ENCODE assay signal across 2 cellular contexts in genomic region chr15:40472171-40472727, GRCh38.
TF ChIP-seq lines count a peak whose summit lies in the region.

No MANE protein-coding gene starts in this region.

TF ChIP-seq in SK-N-SH, 30 proteins besides CTCF, POLR2A, EP300 and RAD21 (continued from another document):
- TF ChIP-seq REST (IDR thresholded peaks at IDR 0.05; ENCODE audit: low read depth, low read length), result no peak
- TF ChIP-seq ELF1 (IDR thresholded peaks at IDR 0.05), result no peak
- no peak for TF ChIP-seq TAF1 (IDR thresholded peaks at IDR 0.05; ENCODE audit: borderline replicate concordance, low read depth, low read length)
- no peak for TF ChIP-seq YY1 (IDR thresholded peaks at IDR 0.05; ENCODE audit: low read depth)
- TF ChIP-seq MEF2A (IDR thresholded peaks at IDR 0.05; ENCODE audit: borderline replicate concordance, low read depth), result no peak
- TF ChIP-seq FOXM1 (IDR thresholded peaks at IDR 0.05; ENCODE audit: low read depth), result no peak
- no peak for TF ChIP-seq RFX5 (IDR thresholded peaks at IDR 0.05; ENCODE audit: low read length)
- no peak for TF ChIP-seq MXI1 (IDR thresholded peaks at IDR 0.05; ENCODE audit: low read depth, low read length)
- TF ChIP-seq IRF3 (IDR thresholded peaks at IDR 0.05; ENCODE audit: low read depth, low read length), result no peak
- TF ChIP-seq GABPA (IDR thresholded peaks at IDR 0.05; ENCODE audit: low read depth), result no peak
- TF ChIP-seq MAX (IDR thresholded peaks at IDR 0.05; ENCODE audit: low read depth), result no peak
- TF ChIP-seq RXRA (IDR thresholded peaks at IDR 0.05; ENCODE audit: borderline replicate concordance, low read depth), result no peak
- TF ChIP-seq USF2 (IDR thresholded peaks at IDR 0.05; ENCODE audit: borderline replicate concordance, low read depth, low read length), result no peak

TF ChIP-seq in SK-N-SH treated with all-trans-retinoic acid at 6 μM for 48 hours, 23 proteins besides CTCF, POLR2A, EP300 and RAD21 (continued from another document):
- TF ChIP-seq PATZ1 (CRISPR knock-in tag; IDR thresholded peaks at IDR 0.05; ENCODE audit: borderline replicate concordance) (no peak), CREB5 (CRISPR knock-in tag; IDR thresholded peaks at IDR 0.05; ENCODE audit: low read depth) (no peak), ZC3H10 (CRISPR knock-in tag; IDR thresholded peaks at IDR 0.05) (no peak), ZFP3 (CRISPR knock-in tag; IDR thresholded peaks at IDR 0.05) (no peak), GLIS3 (CRISPR knock-in tag; IDR thresholded peaks at IDR 0.05) (no peak), BACH2 (CRISPR knock-in tag; IDR thresholded peaks at IDR 0.05; ENCODE audit: borderline replicate concordance) (no peak)
TF ChIP-seq in SK-N-SH treated with all-trans-retinoic acid at 6 μM for 48 hours: peak in this region for 0.
